Comparison of ENCODE assay signal across 8 cellular contexts in the genomic region with DNA sequence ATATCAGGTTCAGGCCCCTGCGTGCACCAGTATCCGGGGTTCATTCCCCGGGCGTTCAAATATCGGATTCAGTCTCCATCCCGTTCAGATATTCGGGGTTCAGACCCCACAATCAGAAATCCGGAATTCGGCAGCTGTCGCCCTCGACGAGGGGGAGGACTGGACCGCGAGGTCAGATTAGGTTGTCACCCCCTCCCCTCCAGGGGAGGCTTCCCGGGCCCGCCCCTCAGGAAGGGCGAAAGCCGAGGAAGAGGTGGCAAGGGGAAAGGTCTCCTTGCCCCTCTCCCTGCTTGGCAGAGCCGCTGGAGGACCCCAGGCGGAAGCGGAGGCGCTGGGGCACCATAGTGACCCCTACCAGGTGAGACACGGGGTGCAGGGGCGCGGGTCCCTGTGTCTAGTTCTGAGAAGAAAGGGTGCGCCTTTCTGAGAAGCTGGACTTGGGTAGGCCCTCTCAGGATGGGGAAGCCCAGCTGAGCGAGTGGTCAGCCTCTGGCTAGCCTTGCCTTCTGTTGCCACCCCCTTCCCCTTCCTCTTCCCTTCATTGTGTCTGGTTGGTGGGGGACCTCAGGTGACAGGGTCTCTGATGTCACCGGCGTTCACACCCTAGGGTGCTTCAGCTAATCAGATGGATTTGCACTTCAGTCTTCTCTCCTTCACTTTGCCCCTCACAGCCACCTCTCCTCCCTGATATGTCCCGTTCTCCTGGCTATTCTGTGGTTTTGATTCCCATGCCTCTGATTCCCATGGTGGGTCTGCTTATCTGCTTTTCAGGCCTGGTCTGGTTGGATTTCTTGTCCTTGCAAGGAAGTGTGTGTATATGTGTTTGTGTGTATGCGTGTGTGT. TPM values are rescaled to one million over a fixed set of nuclear protein-coding genes. Genes with fewer than 3 reads are reported as not detected.
A peak's percentile ranks its signal among the peaks of the same experiment; 100 is the strongest.
DNase-seq lines count a peak whose midpoint lies in the region; ATAC-seq, FAIRE-seq and TF ChIP-seq lines count a peak whose summit lies in the region.

No MANE protein-coding gene starts in this region.

- no peaks in the 10 kb centered on the region for H3K27me3 ChIP-seq in brain microvascular endothelial cell (replicated peaks)

- peaks cover 0 to 5% of the 10 kb centered on the region in 2 donors for H3K9me3 Mint-ChIP-seq in stimulated activated naive B cell treated with anti-CD40 and anti-IgM and Interleukin-4, amounts not matched to agents 10 μg/mL and 1 μg/mL and 100 μg/mL, for 72 hours

- no peaks in the 10 kb centered on the region for H3K27me3 Mint-ChIP-seq in stimulated activated naive B cell treated with anti-CD40 and anti-IgM and Interleukin-4, amounts not matched to agents 10 μg/mL and 1 μg/mL and 100 μg/mL, for 72 hours

- H3K27ac ChIP-seq in brain microvascular endothelial cell (peak overlapping the region; percentile 41), kidney (ENCODE audit: low read depth in 2 of 2, low read length in 2 of 2) (peak overlapping the region; percentile 94)

- peaks cover 32 to 50% of the 10 kb centered on the region in 2 donors for H3K36me3 Mint-ChIP-seq in stimulated activated naive B cell treated with anti-CD40 and anti-IgM and Interleukin-4, amounts not matched to agents 10 μg/mL and 1 μg/mL and 100 μg/mL, for 72 hours

- H3K9me3 ChIP-seq in ES-I3 (ENCODE audit: control insufficient read depth, insufficient read depth, low read length) (peaks cover 12% of the 10 kb centered on the region), kidney (ENCODE audit: control insufficient read depth in 1 of 2, low read length in 2 of 2) (no peaks in the 10 kb centered on the region)

- peak overlapping the region; percentile 96 to 97 for H3K4me3 Mint-ChIP-seq in stimulated activated naive B cell treated with anti-CD40 and anti-IgM and Interleukin-4, amounts not matched to agents 10 μg/mL and 1 μg/mL and 100 μg/mL, for 72 hours

- H3K27ac Mint-ChIP-seq in stimulated activated naive B cell treated with anti-CD40 and anti-IgM and Interleukin-4, amounts not matched to agents 10 μg/mL and 1 μg/mL and 100 μg/mL, for 72 hours, result peak overlapping the region; percentile 92

- H3K36me3 ChIP-seq in ES-I3 (ENCODE audit: insufficient read depth, low read length) (peaks cover 2% of the 10 kb centered on the region), brain microvascular endothelial cell (replicated peaks) (peaks cover 26% of the 10 kb centered on the region), kidney (ENCODE audit: control insufficient read depth in 1 of 2, insufficient read depth in 2 of 2, low read length in 2 of 2) (peaks cover 21% of the 10 kb centered on the region in 2 donors)

- intact Hi-C loops in kidney (cut with DNase I), result no loop called here

- H3K4me1 ChIP-seq in ES-I3 (ENCODE audit: insufficient read depth, low read length), result peaks cover 15% of the 10 kb centered on the region
- H3K4me1 ChIP-seq in kidney (ENCODE audit: control insufficient read depth in 1 of 2, insufficient read depth in 1 of 2, low read depth in 1 of 2, low read length in 2 of 2), result peaks cover 14 to 30% of the 10 kb centered on the region in 2 donors

- peaks cover 31 to 61% of the 10 kb centered on the region in 2 donors for H3K4me1 Mint-ChIP-seq in stimulated activated naive B cell treated with anti-CD40 and anti-IgM and Interleukin-4, amounts not matched to agents 10 μg/mL and 1 μg/mL and 100 μg/mL, for 72 hours

- no peak for FAIRE-seq in kidney (lab: Jason Lieb, UNC)
- FAIRE-seq in GM19239 (lab: Jason Lieb, UNC), result no peak

- H3K9ac ChIP-seq in ES-I3 (ENCODE audit: low read depth, low read length) (peak overlapping the region; percentile 88), kidney (ENCODE audit: low read length in 2 of 2) (peak overlapping the region; percentile 92 to 93)

- no peak for TF ChIP-seq CTCF in brain microvascular endothelial cell (IDR thresholded peaks at IDR 0.05; ENCODE audit: low read depth, low read length, missing control alignments)
- no peak for TF ChIP-seq CTCF in kidney (IDR thresholded peaks at IDR 0.05; ENCODE audit: borderline replicate concordance, extremely low read depth, insufficient read depth)

- DNase-seq in M059J (ENCODE audit: low read depth), result peak; percentile 31
- DNase-seq in brain microvascular endothelial cell, result no peak
- no peak for DNase-seq in kidney
- no peak for DNase-seq in stimulated activated naive B cell treated with anti-CD40 and anti-IgM and Interleukin-4, amounts not matched to agents 10 μg/mL and 1 μg/mL and 100 μg/mL, for 72 hours
- no peak for DNase-seq in KG1 (lab: John Stamatoyannopoulos, UW)
- no peak for DNase-seq in GM19239 (ENCODE audit: insufficient read length, low spot score)

- ATAC-seq in stimulated activated naive B cell treated with anti-CD40 and anti-IgM and Interleukin-4, amounts not matched to agents 10 μg/mL and 1 μg/mL and 100 μg/mL, for 72 hours (replicated peaks), result no peak
- ATAC-seq in GM18858 (IDR thresholded peaks at IDR 0.05; ENCODE audit: unreplicated experiment), result no peak

- in situ Hi-C loops in brain microvascular endothelial cell (cut with HindIII; ENCODE audit: low pct_ligation_motif_present, low sequenced_read_pairs), result no loop called here

- H3K4me3 ChIP-seq in brain microvascular endothelial cell (ENCODE audit: low read depth, low read length) (peak overlapping the region; percentile 92), kidney (ENCODE audit: low read length in 2 of 2) (peak overlapping the region; percentile 86 to 96)

RNA-seq across cellular contexts. Expression of gene TAOK2, which starts 0.8 kb away (rescaled TPM):
- 24.1 and 47.4 TPM in 2 replicates for total RNA-seq in M059J (2014; rRNA removed; shearing (Covaris generic))
- total RNA-seq in kidney, result 54.3 TPM
- 19.6 TPM for polyA plus RNA-seq in kidney (ENCODE audit: insufficient read depth, low read depth, low replicate concordance)

RNA-seq across cellular contexts. Expression of gene TMEM219, which starts 12.6 kb away (rescaled TPM):
- total RNA-seq in M059J (2014; rRNA removed; shearing (Covaris generic)), result 86.9 and 110 TPM in 2 replicates
- total RNA-seq in kidney, result 127 TPM
- 288 TPM for polyA plus RNA-seq in kidney (ENCODE audit: insufficient read depth, low read depth, low replicate concordance)

RNA-seq across cellular contexts. Expression of gene HIRIP3, which starts 20.9 kb away (rescaled TPM):
- total RNA-seq in M059J (2014; rRNA removed; shearing (Covaris generic)), result 17.1 and 19.0 TPM in 2 replicates
- total RNA-seq in kidney, result 16.0 TPM
- 18.7 TPM for polyA plus RNA-seq in kidney (ENCODE audit: insufficient read depth, low read depth, low replicate concordance)

RNA-seq across cellular contexts. Expression of gene INO80E, which starts 21.5 kb away (rescaled TPM):
- total RNA-seq in M059J (2014; rRNA removed; shearing (Covaris generic)), result 122 and 187 TPM in 2 replicates
- 74.1 TPM for total RNA-seq in kidney
- 52.7 TPM for polyA plus RNA-seq in kidney (ENCODE audit: insufficient read depth, low read depth, low replicate concordance)

RNA-seq across cellular contexts. Expression of gene DOC2A, which starts 36.3 kb away (rescaled TPM):
- 0.52 and 0.62 TPM in 2 replicates for total RNA-seq in M059J (2014; rRNA removed; shearing (Covaris generic))
- 1.9 TPM for total RNA-seq in kidney
- polyA plus RNA-seq in kidney (ENCODE audit: insufficient read depth, low read depth, low replicate concordance), result 3.5 TPM
